Comparison of ENCODE assay signal across 8 cellular contexts in the genomic region with DNA sequence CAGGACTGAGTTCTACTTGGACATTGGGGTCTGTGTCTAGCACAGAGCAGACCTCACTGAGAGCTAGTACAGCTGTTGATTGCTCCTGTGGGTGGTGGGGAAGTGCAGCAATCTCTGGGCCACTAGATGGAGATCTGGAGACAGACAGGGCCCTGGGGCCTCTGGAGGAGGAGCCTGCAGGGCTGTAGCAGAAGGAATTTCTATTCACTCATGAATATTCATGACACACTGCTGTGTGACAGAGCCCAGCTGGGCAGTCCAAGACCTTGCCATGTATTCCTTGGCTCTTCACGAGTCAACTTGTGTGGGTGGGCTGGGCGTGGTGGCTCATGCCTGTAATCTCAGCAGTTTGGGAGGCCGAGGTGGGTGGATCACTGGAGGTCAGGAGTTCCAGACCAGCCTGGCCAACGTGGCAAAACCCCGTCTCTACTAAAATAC. TPM values are rescaled to one million over a fixed set of nuclear protein-coding genes. Genes with fewer than 3 reads are reported as not detected.
DNase-seq lines count a peak whose midpoint lies in the region; ATAC-seq lines count a peak whose summit lies in the region.

No MANE protein-coding gene starts in this region.

- intact Hi-C loops in left cardiac atrium (cut with DNase I), result no loop called here

- peak; percentile 85 for DNase-seq in A172 (ENCODE audit: low spot score)
- peak; percentile 63 for DNase-seq in GM04504 (ENCODE audit: low read depth)
- peak; percentile 39 for DNase-seq in NCI-H2196 treated with DMSO at 0.1 percent for 48 hours (lab: John Stamatoyannopoulos, UW; ENCODE audit: unreplicated experiment)
- peak; percentile 22 for DNase-seq in activated naive CD4-positive, alpha-beta T cell treated with anti-CD3 and anti-CD28 coated beads, Interleukin-2, amount 50 U/mL, for 16 hours
- DNase-seq in left cardiac atrium, result peak; percentile 77
- DNase-seq in renal cortical epithelial cell (ENCODE audit: low read depth), result peak; percentile 90

- ATAC-seq in left cardiac atrium (peak; percentile 83 to 87), GM18861 (IDR thresholded peaks at IDR 0.05; ENCODE audit: unreplicated experiment) (no peak), HG02571 (IDR thresholded peaks at IDR 0.05; ENCODE audit: unreplicated experiment) (no peak)

RNA-seq across cellular contexts. Expression of a gene that starts 37.5 kb away (rescaled TPM):
- total RNA-seq in A172 (2014; rRNA removed; shearing (Covaris generic)), result 47.7 and 48.9 TPM in 2 replicates
- total RNA-seq in left cardiac atrium (10 to 100 TPM; 59.7 to 63.7 TPM), renal cortical epithelial cell (20.3 and 59.9 TPM in 2 replicates)

RNA-seq across cellular contexts. Expression of a gene that starts 37.6 kb away (rescaled TPM):
- total RNA-seq in A172 (2014; rRNA removed; shearing (Covaris generic)), result 77.1 and 79.5 TPM in 2 replicates
- total RNA-seq in left cardiac atrium (10 to 100 TPM; 12.9 to 16.9 TPM), renal cortical epithelial cell (41.5 and 62.3 TPM in 2 replicates)

RNA-seq across cellular contexts. Expression of a gene that starts 54.8 kb away (rescaled TPM):
- total RNA-seq in A172 (2014; rRNA removed; shearing (Covaris generic)), result 104 and 143 TPM in 2 replicates
- total RNA-seq in left cardiac atrium, result 10 to 100 TPM; 15.2 to 18.9 TPM
- total RNA-seq in renal cortical epithelial cell, result 83.2 and 93.7 TPM in 2 replicates

Comparison
In these comparisons a context has a peak if more than half of its experiments do, and no peak if none do; other contexts are left out.
1. DNase-seq: peak in every context shown above with its lines; median percentile 90 in renal cortical epithelial cell; 85 in A172; 77 in left cardiac atrium; 63 in GM04504; 39 in NCI-H2196 treated with DMSO at 0.1 percent for 48 hours; 22 in activated naive CD4-positive, alpha-beta T cell treated with anti-CD3 and anti-CD28 coated beads, Interleukin-2, amount 50 U/mL, for 16 hours.
2. ATAC-seq: peak in left cardiac atrium (2 of 2); none in GM18861 (single experiment) and HG02571 (single experiment).